Comparison of ENCODE assay signal across 8 cellular contexts in genomic region chr5:129852747-129853352, GRCh38.
DNase-seq lines count a peak whose midpoint lies in the region; ATAC-seq lines count a peak whose summit lies in the region.

No MANE protein-coding gene starts in this region.

- peak; percentile 37 for DNase-seq in SIG-M5 treated with dmso at 0.1 percent for 504 hours (lab: John Stamatoyannopoulos, UW; ENCODE audit: unreplicated experiment)
- no peak for DNase-seq in SIG-M5 (lab: John Stamatoyannopoulos, UW)
- DNase-seq in NCI-H1694 (lab: John Stamatoyannopoulos, UW): peak; percentile 39
- peak; percentile 30 for DNase-seq in activated CD4-positive, CD25-positive, alpha-beta regulatory T cell treated with anti-CD3 and anti-CD28 coated beads, Interleukin-2, amount 50 U/mL, for 16 hours (ENCODE audit: low read depth, low spot score)
- DNase-seq in cerebellar cortex (ENCODE audit: low spot score): peak; percentile 55
- DNase-seq in left kidney (ENCODE audit: low read depth, low spot score): peak; percentile 90
- peak; percentile 42 to 68 for DNase-seq in stimulated activated CD4-positive, alpha-beta T cell treated with anti-CD3 and anti-CD28 coated beads, Interleukin-4, amount 100 ng/mL, for 4 hours

- peak; percentile 98 for ATAC-seq in HG02759 (IDR thresholded peaks at IDR 0.05; ENCODE audit: unreplicated experiment)
